27 cellular contexts compared by ENCODE assay signal in the genomic region with DNA sequence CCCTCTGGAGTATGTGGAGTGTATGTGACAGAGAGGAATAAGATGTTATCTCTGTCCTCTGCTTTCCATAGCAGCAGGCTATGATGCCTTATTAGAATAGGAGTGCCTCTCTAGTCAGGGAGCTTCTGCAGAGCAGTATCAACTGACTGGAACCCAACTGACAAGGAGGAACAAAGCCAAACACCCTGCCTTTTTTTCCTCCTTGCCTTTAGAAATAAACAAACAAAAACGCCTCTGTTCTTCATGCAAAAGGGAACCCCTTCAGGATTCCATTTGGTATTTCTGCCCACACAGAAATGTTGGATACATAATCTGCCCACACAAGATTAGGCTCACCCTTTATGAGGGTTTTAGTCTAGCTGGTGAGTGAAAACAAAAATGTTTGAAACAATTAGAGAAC.
"Had no signal": no experiment of that assay in that cellular context is flagged by ENCODE, and none has a peak within 500 bp of the region (broad histone marks: within the 10 kb centered on the region; RNA-seq: fewer than 3 reads in every experiment).

No MANE protein-coding gene starts in this region.

- DNase-seq: islet precursor cell; left ventricle myocardium inferior; naive thymus-derived CD8-positive, alpha-beta T cell; ovary; posterior cingulate gyrus; retina; right cardiac atrium; stimulated activated CD4-positive, alpha-beta T cell treated with anti-CD3 and anti-CD28 coated beads, Interleukin-12 subunit alpha, Interleukin-12 subunit beta, amount 100 ng/mL, for 4 hours; stimulated activated CD4-positive, alpha-beta T cell treated with anti-CD3 and anti-CD28 coated beads, Interleukin-15, amount 100 ng/mL, for 24 hours; stimulated activated CD4-positive, alpha-beta T cell treated with anti-CD3 and anti-CD28 coated beads, Interleukin-2, amount 100 ng/mL, for 24 hours; stimulated activated CD4-positive, alpha-beta T cell treated with anti-CD3 and anti-CD28 coated beads, Interleukin-4, amount 100 ng/mL, for 1 hour; stimulated activated naive B cell treated with anti-CD40 and anti-IgM and Interleukin-4, amounts not matched to agents 10 μg/mL and 1 μg/mL and 100 μg/mL, for 72 hours; stimulated activated naive CD8-positive, alpha-beta T cell treated with anti-CD3 and anti-CD28 coated beads, Interleukin-15, Interleukin-2, amounts not matched to agents 100 U/mL and 50 U/mL, for 24 hours; stomach; testis; thyroid gland; trophoblast cell; upper lobe of right lung had no signal

- H3K36me3 ChIP-seq: ovary, prostate gland, thyroid gland had no signal

- H3K27me3 ChIP-seq: hepatocyte, neutrophil, ovary, stomach, testis, thyroid gland, upper lobe of right lung had no signal

- H3K9me3 Mint-ChIP-seq: naive thymus-derived CD8-positive, alpha-beta T cell; nephron; neural crest cell; stimulated activated naive B cell treated with anti-CD40 and anti-IgM and Interleukin-4, amounts not matched to agents 10 μg/mL and 1 μg/mL and 100 μg/mL, for 72 hours had no signal

- H3K4me3 Mint-ChIP-seq: naive thymus-derived CD8-positive, alpha-beta T cell; nephron; neural crest cell; stimulated activated naive B cell treated with anti-CD40 and anti-IgM and Interleukin-4, amounts not matched to agents 10 μg/mL and 1 μg/mL and 100 μg/mL, for 72 hours had no signal

- H3K9me3 ChIP-seq: left ventricle myocardium inferior, neutrophil, ovary, prostate gland, stomach, testis, thyroid gland, upper lobe of right lung had no signal

- FAIRE-seq: urothelium cell line had no signal

- H3K4me2 ChIP-seq: hepatocyte had no signal

- H3K4me3 ChIP-seq: hepatocyte, left ventricle myocardium inferior, lung, ovary, prostate gland, skin epidermis, stomach, testis, thyroid gland, upper lobe of right lung had no signal

- H2AFZ ChIP-seq: hepatocyte had no signal

- H3K4me1 ChIP-seq: left ventricle myocardium inferior, prostate gland, testis, thyroid gland, upper lobe of right lung had no signal

- H3K79me2 ChIP-seq: hepatocyte had no signal

- H3K27ac ChIP-seq: hepatocyte, left ventricle myocardium inferior, neutrophil, ovary, prostate gland, skin epidermis, testis, thyroid gland, upper lobe of right lung had no signal

- H3K4me1 Mint-ChIP-seq: nephron had no signal

- H3K27me3 Mint-ChIP-seq: naive thymus-derived CD8-positive, alpha-beta T cell; stimulated activated naive B cell treated with anti-CD40 and anti-IgM and Interleukin-4, amounts not matched to agents 10 μg/mL and 1 μg/mL and 100 μg/mL, for 72 hours had no signal

- H3K27ac Mint-ChIP-seq: nephron; stimulated activated naive B cell treated with anti-CD40 and anti-IgM and Interleukin-4, amounts not matched to agents 10 μg/mL and 1 μg/mL and 100 μg/mL, for 72 hours had no signal

- ATAC-seq: naive thymus-derived CD8-positive, alpha-beta T cell; right cardiac atrium; sciatic nerve; stimulated activated naive B cell treated with anti-CD40 and anti-IgM and Interleukin-4, amounts not matched to agents 10 μg/mL and 1 μg/mL and 100 μg/mL, for 72 hours; stimulated activated naive CD8-positive, alpha-beta T cell treated with anti-CD3 and anti-CD28 coated beads, Interleukin-15, Interleukin-2, amounts not matched to agents 100 U/mL and 50 U/mL, for 24 hours; upper lobe of right lung had no signal
